8 cellular contexts compared by ENCODE assay signal in the genomic region with DNA sequence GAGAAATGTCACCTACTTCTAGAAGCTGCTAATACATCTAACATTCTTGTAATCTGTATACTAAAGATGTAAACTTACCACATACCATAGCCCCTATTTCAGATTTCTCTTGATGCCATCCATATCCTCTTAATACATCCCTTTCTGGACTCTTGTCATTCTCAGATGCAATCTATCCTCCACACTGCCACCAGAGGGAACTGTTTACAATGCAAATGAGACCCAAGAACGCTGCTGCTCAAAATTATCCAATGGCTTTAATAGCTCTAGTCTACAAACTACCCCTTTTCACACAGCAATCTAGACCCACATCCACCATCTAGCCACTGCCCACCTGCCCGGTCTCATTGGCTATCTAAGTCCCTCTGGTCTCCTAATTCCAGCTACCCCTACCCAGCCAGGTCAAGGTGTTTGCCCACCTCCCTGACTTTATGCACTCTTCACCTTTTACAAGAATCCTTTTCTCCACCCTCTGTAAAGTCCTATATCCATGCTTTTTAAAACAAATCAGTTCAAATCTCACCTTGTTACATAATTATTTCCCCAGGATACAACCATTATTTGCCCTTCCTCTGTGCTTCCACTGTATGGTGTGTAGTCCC. TPM values are rescaled to one million over a fixed set of nuclear protein-coding genes. Genes with fewer than 3 reads are reported as not detected.
DNase-seq lines count a peak whose midpoint lies in the region; ATAC-seq, FAIRE-seq and TF ChIP-seq lines count a peak whose summit lies in the region.

No MANE protein-coding gene starts in this region.

- H3K9me1 ChIP-seq in K562 (ENCODE audit: control insufficient read depth, insufficient read depth, low read length) = no peaks in the 10 kb centered on the region

- H3K4me1 ChIP-seq in K562 (replicated peaks in 1 of 2; ENCODE audit: control insufficient read depth in 2 of 2, insufficient read depth in 2 of 2, low read length in 2 of 2) (no peaks in the 10 kb centered on the region; a peak in 1 of 5 replicates), liver (ENCODE audit: control insufficient read depth in 4 of 4, insufficient read depth in 4 of 4, low read length in 3 of 4) (no peaks in the 10 kb centered on the region)

- no peaks in the 10 kb centered on the region for H3K36me3 Mint-ChIP-seq in activated T-helper 1 cell treated with anti-CD3 and anti-CD28 coated beads, Interleukin-12 subunit alpha, Interleukin-12 subunit beta, Interleukin-2, Interleukin-4 antibody, amounts not matched to agents 30 ng/mL and 10 ng/mL and 1 ng/mL, durations not matched to agents 14 hours and 24 hours and 36 hours (ENCODE audit: low read depth)

- CTCF ChIA-PET in K562 (lab: Yijun Ruan, JAX; ENCODE audit: low intra/inter-chr PET ratio) = interaction anchor here (1.5 to 2.1 kb wide), 4 partner anchors 91 to 488 kb away, joined by 7 to 8 read pairs (median 7); a partner anchor contains a TSS

- TF ChIP-seq EP300 in K562 (IDR thresholded peaks at IDR 0.05; ENCODE audit: low read length) = no peak

- peaks cover 0 to 5% of the 10 kb centered on the region in 2 experiments; a peak in 2 of 5 replicates for H3K27me3 ChIP-seq in K562 (ENCODE audit: control insufficient read depth in 2 of 2, insufficient read depth in 2 of 2, low read length in 2 of 2)
- H3K27me3 ChIP-seq in liver (ENCODE audit: control insufficient read depth in 4 of 4, insufficient read depth in 4 of 4, low read length in 3 of 4) = peaks cover 0 to 3% (median 0%) of the 10 kb centered on the region in 4 donors

- no peaks in the 10 kb centered on the region for H3K9me3 Mint-ChIP-seq in activated T-helper 1 cell treated with anti-CD3 and anti-CD28 coated beads, Interleukin-12 subunit alpha, Interleukin-12 subunit beta, Interleukin-2, Interleukin-4 antibody, amounts not matched to agents 30 ng/mL and 10 ng/mL and 1 ng/mL, durations not matched to agents 14 hours and 24 hours and 36 hours

- peak; percentile 86 for FAIRE-seq in K562 (lab: Jason Lieb, UNC)

- H3K27ac Mint-ChIP-seq in activated T-helper 1 cell treated with anti-CD3 and anti-CD28 coated beads, Interleukin-12 subunit alpha, Interleukin-12 subunit beta, Interleukin-2, Interleukin-4 antibody, amounts not matched to agents 30 ng/mL and 10 ng/mL and 1 ng/mL, durations not matched to agents 14 hours and 24 hours and 36 hours = no peak overlapping the region

- H3K9me3 ChIP-seq in K562 (replicated peaks; ENCODE audit: control insufficient read depth, insufficient read depth, low read depth, low read length) (no peaks in the 10 kb centered on the region), liver (ENCODE audit: control insufficient read depth in 4 of 4, low read length in 3 of 4) (no peaks in the 10 kb centered on the region)

- TF ChIP-seq CTCF in K562 (IDR thresholded peaks at IDR 0.05 in 2 of 3, conservative IDR thresholded peaks at IDR 0.05 in 1 of 3; ENCODE audit: insufficient read depth in 2 of 3, low read depth in 1 of 3, low read length in 3 of 3) = peak; percentile 58 to 73 (median 67)
- peak; percentile 52 for TF ChIP-seq CTCF in liver (IDR thresholded peaks at IDR 0.05; ENCODE audit: low read depth, low read length, missing input control)

- no TSS peak for BruUV-seq in K562 (replicated peaks; lab: Mats Ljungman, UMichigan)

- intact Hi-C loops in K562 (cut with micrococcal nuclease) = loop anchor here (1.0 to 5.0 kb wide), 3 partner anchors 58 to 413 kb away; a partner anchor contains a TSS
- intact Hi-C loops in activated T-helper 1 cell treated with anti-CD3 and anti-CD28 coated beads, Interleukin-12 subunit alpha, Interleukin-12 subunit beta, Interleukin-2, Interleukin-4 antibody, amounts not matched to agents 30 ng/mL and 10 ng/mL and 1 ng/mL, durations not matched to agents 14 hours and 24 hours and 36 hours (cut with micrococcal nuclease) = loop anchor here (1.0 to 2.0 kb wide), 3 partner anchors 60 to 180 kb away; a partner anchor contains a TSS

- H3K9ac ChIP-seq in K562 (ENCODE audit: insufficient read depth in 1 of 2, low read depth in 2 of 2, low read length in 2 of 2) (no peak overlapping the region), liver (ENCODE audit: low read depth in 1 of 2, low read length in 2 of 2) (no peak overlapping the region)

- H3K4me1 Mint-ChIP-seq in activated T-helper 1 cell treated with anti-CD3 and anti-CD28 coated beads, Interleukin-12 subunit alpha, Interleukin-12 subunit beta, Interleukin-2, Interleukin-4 antibody, amounts not matched to agents 30 ng/mL and 10 ng/mL and 1 ng/mL, durations not matched to agents 14 hours and 24 hours and 36 hours (ENCODE audit: low read depth) = peaks cover 11% of the 10 kb centered on the region

- DNase-seq in D341Med (ENCODE audit: low spot score) (peak; percentile 65), NCI-H2227 (lab: John Stamatoyannopoulos, UW; ENCODE audit: unreplicated experiment) (peak; percentile 41), K562 (ENCODE audit: extremely low read depth in 1 of 4, low spot score in 3 of 4) (peak; percentile 35 to 60 (median 45))
- no peak for DNase-seq in activated T-helper 1 cell treated with anti-CD3 and anti-CD28 coated beads, Interleukin-12 subunit alpha, Interleukin-12 subunit beta, Interleukin-2, Interleukin-4 antibody, amounts not matched to agents 30 ng/mL and 10 ng/mL and 1 ng/mL, durations not matched to agents 14 hours and 24 hours and 36 hours (ENCODE audit: low spot score)

- H2AFZ ChIP-seq in K562 (ENCODE audit: low read depth, low read length) = no peak overlapping the region

- H3K36me3 ChIP-seq in K562 (ENCODE audit: control insufficient read depth, insufficient read depth, low read length) (no peaks in the 10 kb centered on the region), liver (ENCODE audit: control insufficient read depth in 4 of 4, insufficient read depth in 3 of 4, low read depth in 1 of 4, low read length in 3 of 4) (no peaks in the 10 kb centered on the region)

- TF ChIP-seq RAD21 in K562 (CRISPR knock-in tag; conservative IDR thresholded peaks at IDR 0.05 in 1 of 2, IDR thresholded peaks at IDR 0.05 in 1 of 2) (peak; percentile 61 to 83), liver (IDR thresholded peaks at IDR 0.05) (peak; percentile 80 to 86)

- no peak overlapping the region for H3K4me3 Mint-ChIP-seq in activated T-helper 1 cell treated with anti-CD3 and anti-CD28 coated beads, Interleukin-12 subunit alpha, Interleukin-12 subunit beta, Interleukin-2, Interleukin-4 antibody, amounts not matched to agents 30 ng/mL and 10 ng/mL and 1 ng/mL, durations not matched to agents 14 hours and 24 hours and 36 hours

- in situ Hi-C loops in K562 (cut with MboI) = loop anchor here (25.0 kb wide), 1 partner anchor 403 kb away; no protein-coding TSS in a partner anchor

- no peak for TF ChIP-seq POLR2A in K562 (conservative IDR thresholded peaks at IDR 0.05)

- WGBS in K562 (ENCODE audit: insufficient coverage, low coverage, missing lambda C conversion rate) = 4% methylated on average over 2 of the region's 2 CpGs
- 27% methylated on average over 2 of the region's 2 CpGs for WGBS in liver

- H3K4me2 ChIP-seq in K562 (ENCODE audit: insufficient read depth, low read length) = peak overlapping the region; percentile 48; the same call in 1 of the 2 replicates

- ATAC-seq in GM18519 (IDR thresholded peaks at IDR 0.05; ENCODE audit: low FRiP score, unreplicated experiment) (peak; percentile 37), HG03103 (IDR thresholded peaks at IDR 0.05; ENCODE audit: low read depth, unreplicated experiment) (peak; percentile 39), K562 (peak; percentile 88), GM19328 (IDR thresholded peaks at IDR 0.05; ENCODE audit: unreplicated experiment) (no peak)

- peaks cover 29% of the 10 kb centered on the region for H3K27me3 Mint-ChIP-seq in activated T-helper 1 cell treated with anti-CD3 and anti-CD28 coated beads, Interleukin-12 subunit alpha, Interleukin-12 subunit beta, Interleukin-2, Interleukin-4 antibody, amounts not matched to agents 30 ng/mL and 10 ng/mL and 1 ng/mL, durations not matched to agents 14 hours and 24 hours and 36 hours (ENCODE audit: insufficient read depth)

- H3K4me3 ChIP-seq in K562 (no peak overlapping the region), liver (ENCODE audit: low read depth in 1 of 3, low read length in 3 of 3) (no peak overlapping the region)

- H3K79me2 ChIP-seq in K562 (ENCODE audit: control insufficient read depth, insufficient read depth, low read length) = no peaks in the 10 kb centered on the region

- POLR2A ChIA-PET in K562 (lab: Yijun Ruan, JAX) = no interaction called here

- H4K20me1 ChIP-seq in K562 (replicated peaks; ENCODE audit: control insufficient read depth, insufficient read depth, low read length) = no peaks in the 10 kb centered on the region

- H3K27ac ChIP-seq in K562 (ENCODE audit: extremely low read depth, low read depth, low read length) = no peak overlapping the region
- no peak overlapping the region for H3K27ac ChIP-seq in liver (ENCODE audit: low read depth in 1 of 2, low read length in 2 of 2)

RNA-seq across cellular contexts. Expression of a gene that starts 14.8 kb away (rescaled TPM):
- 0.32 TPM in 1 of 2 replicates, not detected in the other for total RNA-seq in K562 (2011; cell fraction: chromatin; rRNA removed; ENCODE audit: low replicate concordance)
- not detected in 2 replicates for total RNA-seq in K562 (2011; cell fraction: nucleolus; rRNA removed)
- 0.37 TPM in 1 of 2 replicates, not detected in the other for total RNA-seq in K562 (2011; cell fraction: nucleoplasm; rRNA removed)
- total RNA-seq in K562 (2014; rRNA removed) (0.04 TPM in 1 of 2 replicates, not detected in the other), K562 (2014; rRNA removed; fragmentation: Illumina TruSeq; extraction: Trizol) (not detected in 2 replicates), K562 (2015; rRNA removed; fragmentation: Illumina TruSeq; extraction: Trizol) (not detected in 2 replicates), K562 (2021) (not detected in 2 replicates), liver (under 1 TPM in 1 of 2 donors, not detected in 1; under 0.01 TPM)
- polyA plus RNA-seq in K562 (2011; rRNA removed) (0.40 TPM in 1 of 2 replicates, not detected in the other), K562 (2014; fragmentation: Illumina TruSeq; extraction: Trizol) (0.06 and 0.22 TPM in 2 replicates), K562 (2014; fragmentation: Nextera tagmentation; extraction: Ambion mirVana) (under 1 TPM; 0.13 to 0.14 TPM), K562 (2014; rRNA removed) (0.19 TPM in 1 of 2 replicates, not detected in the other), liver (under 1 TPM in 1 of 2 donors, not detected in 1; 0.14 TPM)
- 0.10 TPM in 1 of 2 replicates, not detected in the other for polyA plus RNA-seq in K562 (2011; cell fraction: cytosol; rRNA removed)
- polyA plus RNA-seq in K562 (2011; cell fraction: nucleus; rRNA removed) = 0.01 and 0.34 TPM in 2 replicates
- polyA plus RNA-seq in K562 (2012) = 0.17 and 0.18 TPM in 2 replicates
- polyA minus RNA-seq in K562 (2011; rRNA and poly(A)+ RNA removed) = 0.03 and 0.35 TPM in 2 replicates
- polyA minus RNA-seq in K562 (2011; cell fraction: cytosol; rRNA and poly(A)+ RNA removed) = not detected in 2 replicates
- 0.11 TPM in 1 of 2 replicates, not detected in the other for polyA minus RNA-seq in K562 (2011; cell fraction: nucleus; rRNA and poly(A)+ RNA removed)
- total RNA-seq in activated T-helper 1 cell treated with anti-CD3 and anti-CD28 coated beads, Interleukin-12 subunit alpha, Interleukin-12 subunit beta, Interleukin-2, Interleukin-4 antibody, amounts not matched to agents 30 ng/mL and 10 ng/mL and 1 ng/mL, durations not matched to agents 14 hours and 24 hours and 36 hours = not detected in 2 replicates

RNA-seq across cellular contexts. Expression of a gene that starts 59.4 kb away (rescaled TPM):
- 3.9 and 5.6 TPM in 2 replicates for total RNA-seq in K562 (2011; cell fraction: chromatin; rRNA removed; ENCODE audit: low replicate concordance)
- 4.1 and 5.0 TPM in 2 replicates for total RNA-seq in K562 (2011; cell fraction: nucleolus; rRNA removed)
- total RNA-seq in K562 (2011; cell fraction: nucleoplasm; rRNA removed) = 5.9 and 6.6 TPM in 2 replicates
- total RNA-seq in K562 (2014; rRNA removed) (14.4 and 16.9 TPM in 2 replicates), K562 (2014; rRNA removed; fragmentation: Illumina TruSeq; extraction: Trizol) (31.9 and 34.6 TPM in 2 replicates), K562 (2015; rRNA removed; fragmentation: Illumina TruSeq; extraction: Trizol) (25.2 and 28.2 TPM in 2 replicates), K562 (2021) (24.6 and 26.3 TPM in 2 replicates), liver (1 to 10 TPM; 3.8 to 7.1 TPM)
- polyA plus RNA-seq in K562 (2011; rRNA removed) (29.0 and 43.9 TPM in 2 replicates), K562 (2014; fragmentation: Illumina TruSeq; extraction: Trizol) (31.8 and 33.9 TPM in 2 replicates), K562 (2014; fragmentation: Nextera tagmentation; extraction: Ambion mirVana) (100 to 1,000 TPM; 111 to 137 TPM), K562 (2014; rRNA removed) (38.3 and 40.8 TPM in 2 replicates), liver (1 to 10 TPM; 8.8 to 9.4 TPM)
- 11.3 and 19.2 TPM in 2 replicates for polyA plus RNA-seq in K562 (2011; cell fraction: cytosol; rRNA removed)
- 11.5 and 15.4 TPM in 2 replicates for polyA plus RNA-seq in K562 (2011; cell fraction: nucleus; rRNA removed)
- polyA plus RNA-seq in K562 (2012) = 17.1 and 21.5 TPM in 2 replicates
- polyA minus RNA-seq in K562 (2011; rRNA and poly(A)+ RNA removed) = 15.4 and 18.4 TPM in 2 replicates
- polyA minus RNA-seq in K562 (2011; cell fraction: cytosol; rRNA and poly(A)+ RNA removed) = 6.6 and 8.0 TPM in 2 replicates
- 2.0 and 3.4 TPM in 2 replicates for polyA minus RNA-seq in K562 (2011; cell fraction: nucleus; rRNA and poly(A)+ RNA removed)
- 13.5 and 16.7 TPM in 2 replicates for total RNA-seq in activated T-helper 1 cell treated with anti-CD3 and anti-CD28 coated beads, Interleukin-12 subunit alpha, Interleukin-12 subunit beta, Interleukin-2, Interleukin-4 antibody, amounts not matched to agents 30 ng/mL and 10 ng/mL and 1 ng/mL, durations not matched to agents 14 hours and 24 hours and 36 hours
